Comparison of ENCODE assay signal across 1 cellular context in the genomic region with DNA sequence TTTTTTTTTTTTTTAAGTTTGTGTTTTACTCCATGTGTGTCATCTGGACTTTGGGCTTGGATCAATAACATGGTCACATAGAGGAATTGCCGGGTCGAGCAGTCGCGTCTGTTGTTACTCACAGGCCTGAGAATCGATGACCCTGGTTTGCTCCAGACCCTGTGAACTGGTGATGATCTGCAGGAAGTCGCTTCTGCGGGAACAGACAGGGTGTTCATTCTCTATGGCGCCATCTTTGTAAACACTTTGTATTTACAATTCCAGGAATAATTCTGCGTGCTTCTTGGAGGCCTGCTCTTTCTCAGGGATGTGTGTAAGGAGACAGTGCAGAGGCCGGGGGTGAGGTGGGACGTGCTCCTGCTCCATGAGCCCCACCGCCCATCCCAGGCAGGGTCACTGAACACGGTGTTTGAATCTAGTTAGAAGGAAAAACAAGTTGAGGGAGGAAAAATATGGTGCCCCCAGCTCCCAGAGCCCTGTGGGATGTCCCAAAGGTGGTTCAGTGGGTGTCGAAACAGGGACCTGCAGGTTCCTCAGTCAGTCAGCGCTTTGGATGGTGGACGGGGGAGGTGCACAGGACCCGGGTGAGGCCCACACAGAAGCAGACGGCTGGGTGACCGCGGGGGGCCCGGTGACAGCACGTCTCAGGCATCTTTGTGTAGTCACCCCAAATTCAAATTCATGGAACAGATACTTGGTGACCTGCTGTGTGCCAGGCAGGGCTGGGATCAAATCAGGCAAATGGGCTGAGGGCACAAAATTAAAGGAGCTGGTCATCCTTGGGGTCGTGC.
TF ChIP-seq lines count a peak whose summit lies in the region.

No MANE protein-coding gene starts in this region.

TF ChIP-seq in HepG2, 621 proteins besides CTCF, POLR2A, EP300 and RAD21 (continued from another document and continues in another):
- TF ChIP-seq, protein P1, sequence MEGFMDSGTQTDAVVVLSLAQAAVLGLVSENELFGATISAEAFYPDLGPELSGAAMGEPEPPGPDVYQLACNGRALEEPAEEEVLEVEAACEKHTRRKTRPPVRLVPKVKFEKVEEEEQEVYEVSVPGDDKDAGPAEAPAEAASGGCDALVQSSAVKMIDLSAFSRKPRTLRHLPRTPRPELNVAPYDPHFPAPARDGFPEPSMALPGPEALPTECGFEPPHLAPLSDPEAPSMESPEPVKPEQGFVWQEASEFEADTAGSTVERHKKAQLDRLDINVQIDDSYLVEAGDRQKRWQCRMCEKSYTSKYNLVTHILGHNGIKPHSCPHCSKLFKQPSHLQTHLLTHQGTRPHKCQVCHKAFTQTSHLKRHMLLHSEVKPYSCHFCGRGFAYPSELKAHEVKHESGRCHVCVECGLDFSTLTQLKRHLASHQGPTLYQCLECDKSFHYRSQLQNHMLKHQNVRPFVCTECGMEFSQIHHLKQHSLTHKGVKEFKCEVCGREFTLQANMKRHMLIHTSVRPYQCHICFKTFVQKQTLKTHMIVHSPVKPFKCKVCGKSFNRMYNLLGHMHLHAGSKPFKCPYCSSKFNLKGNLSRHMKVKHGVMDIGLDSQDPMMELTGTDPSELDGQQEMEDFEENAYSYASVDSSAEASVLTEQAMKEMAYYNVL (CRISPR knock-in tag; IDR thresholded peaks at IDR 0.05; ENCODE audit: borderline replicate concordance) = peak; percentile 73; the same call in 1 of the 2 replicates
- TF ChIP-seq ASH2L (IDR thresholded peaks at IDR 0.05; ENCODE audit: insufficient read length, low read depth, low read length) (peak; percentile 69), HMG20A (CRISPR knock-in tag; IDR thresholded peaks at IDR 0.05; ENCODE audit: borderline replicate concordance) (peak; percentile 80; the same call in 1 of the 2 replicates), ZBTB7A (CRISPR knock-in tag; IDR thresholded peaks at IDR 0.05) (peak; percentile 33; the same call in 1 of the 2 replicates), EZH2 (conservative IDR thresholded peaks at IDR 0.05; ENCODE audit: low read depth, low read length) (no peak), ARID4A (CRISPR knock-in tag; IDR thresholded peaks at IDR 0.05; ENCODE audit: borderline replicate concordance) (peak; percentile 69; the same call in 1 of the 2 replicates), ONECUT2 (CRISPR knock-in tag; IDR thresholded peaks at IDR 0.05) (peak; percentile 99), RNF2 (conservative IDR thresholded peaks at IDR 0.05; ENCODE audit: low read depth) (no peak), ZBTB20 (CRISPR knock-in tag; IDR thresholded peaks at IDR 0.05; ENCODE audit: borderline replicate concordance, low read depth) (peak; percentile 60; the same call in 1 of the 2 replicates), HIC2 (CRISPR knock-in tag; IDR thresholded peaks at IDR 0.05; ENCODE audit: low read depth) (no peak), ZNF350 (CRISPR knock-in tag; IDR thresholded peaks at IDR 0.05; ENCODE audit: borderline replicate concordance, low read depth) (peak; percentile 73), ZNF441 (CRISPR knock-in tag; IDR thresholded peaks at IDR 0.05; ENCODE audit: borderline replicate concordance) (peak; percentile 60; the same call in 1 of the 2 replicates), REL (CRISPR knock-in tag; conservative IDR thresholded peaks at IDR 0.05) (peak; percentile 44; the same call in 1 of the 2 replicates), CCAR2 (optimal IDR thresholded peaks at IDR 0.05; ENCODE audit: low read depth, low read length) (no peak), NBN (conservative IDR thresholded peaks at IDR 0.05) (no peak), HNRNPLL (IDR thresholded peaks at IDR 0.05; ENCODE audit: low read depth, low read length, poor library complexity, severe bottlenecking) (no peak), KAT2B (IDR thresholded peaks at IDR 0.05; ENCODE audit: borderline replicate concordance, low read depth, low read length) (peak; percentile 95), ZNF143 (CRISPR knock-in tag; IDR thresholded peaks at IDR 0.05) (no peak), SRF (IDR thresholded peaks at IDR 0.05; ENCODE audit: low read depth, low read length) (0 out of 2 replicates have a peak, but pooled peaks have one; percentile 7), ZSCAN5A (CRISPR knock-in tag; IDR thresholded peaks at IDR 0.05; ENCODE audit: borderline replicate concordance) (0 out of 2 replicates have a peak, but pooled peaks have one; percentile 31), MXD4 (CRISPR knock-in tag; IDR thresholded peaks at IDR 0.05) (0 out of 2 replicates have a peak, but pooled peaks have one; percentile 17), ZNF550 (CRISPR knock-in tag; IDR thresholded peaks at IDR 0.05; ENCODE audit: borderline replicate concordance) (no peak), HOXA5 (CRISPR knock-in tag; IDR thresholded peaks at IDR 0.05) (peak; percentile 78; the same call in 1 of the 2 replicates), RARA (CRISPR knock-in tag; IDR thresholded peaks at IDR 0.05) (peak; percentile 99), ZNF451 (CRISPR knock-in tag; IDR thresholded peaks at IDR 0.05) (no peak)
- TF ChIP-seq, protein P2, sequence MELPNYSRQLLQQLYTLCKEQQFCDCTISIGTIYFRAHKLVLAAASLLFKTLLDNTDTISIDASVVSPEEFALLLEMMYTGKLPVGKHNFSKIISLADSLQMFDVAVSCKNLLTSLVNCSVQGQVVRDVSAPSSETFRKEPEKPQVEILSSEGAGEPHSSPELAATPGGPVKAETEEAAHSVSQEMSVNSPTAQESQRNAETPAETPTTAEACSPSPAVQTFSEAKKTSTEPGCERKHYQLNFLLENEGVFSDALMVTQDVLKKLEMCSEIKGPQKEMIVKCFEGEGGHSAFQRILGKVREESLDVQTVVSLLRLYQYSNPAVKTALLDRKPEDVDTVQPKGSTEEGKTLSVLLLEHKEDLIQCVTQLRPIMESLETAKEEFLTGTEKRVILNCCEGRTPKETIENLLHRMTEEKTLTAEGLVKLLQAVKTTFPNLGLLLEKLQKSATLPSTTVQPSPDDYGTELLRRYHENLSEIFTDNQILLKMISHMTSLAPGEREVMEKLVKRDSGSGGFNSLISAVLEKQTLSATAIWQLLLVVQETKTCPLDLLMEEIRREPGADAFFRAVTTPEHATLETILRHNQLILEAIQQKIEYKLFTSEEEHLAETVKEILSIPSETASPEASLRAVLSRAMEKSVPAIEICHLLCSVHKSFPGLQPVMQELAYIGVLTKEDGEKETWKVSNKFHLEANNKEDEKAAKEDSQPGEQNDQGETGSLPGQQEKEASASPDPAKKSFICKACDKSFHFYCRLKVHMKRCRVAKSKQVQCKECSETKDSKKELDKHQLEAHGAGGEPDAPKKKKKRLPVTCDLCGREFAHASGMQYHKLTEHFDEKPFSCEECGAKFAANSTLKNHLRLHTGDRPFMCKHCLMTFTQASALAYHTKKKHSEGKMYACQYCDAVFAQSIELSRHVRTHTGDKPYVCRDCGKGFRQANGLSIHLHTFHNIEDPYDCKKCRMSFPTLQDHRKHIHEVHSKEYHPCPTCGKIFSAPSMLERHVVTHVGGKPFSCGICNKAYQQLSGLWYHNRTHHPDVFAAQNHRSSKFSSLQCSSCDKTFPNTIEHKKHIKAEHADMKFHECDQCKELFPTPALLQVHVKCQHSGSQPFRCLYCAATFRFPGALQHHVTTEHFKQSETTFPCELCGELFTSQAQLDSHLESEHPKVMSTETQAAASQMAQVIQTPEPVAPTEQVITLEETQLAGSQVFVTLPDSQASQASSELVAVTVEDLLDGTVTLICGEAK (IDR thresholded peaks at IDR 0.05) = no peak
- TF ChIP-seq, protein P2 (CRISPR knock-in tag; IDR thresholded peaks at IDR 0.05) = peak; percentile 59; the same call in 1 of the 2 replicates
- TF ChIP-seq, protein P3, sequence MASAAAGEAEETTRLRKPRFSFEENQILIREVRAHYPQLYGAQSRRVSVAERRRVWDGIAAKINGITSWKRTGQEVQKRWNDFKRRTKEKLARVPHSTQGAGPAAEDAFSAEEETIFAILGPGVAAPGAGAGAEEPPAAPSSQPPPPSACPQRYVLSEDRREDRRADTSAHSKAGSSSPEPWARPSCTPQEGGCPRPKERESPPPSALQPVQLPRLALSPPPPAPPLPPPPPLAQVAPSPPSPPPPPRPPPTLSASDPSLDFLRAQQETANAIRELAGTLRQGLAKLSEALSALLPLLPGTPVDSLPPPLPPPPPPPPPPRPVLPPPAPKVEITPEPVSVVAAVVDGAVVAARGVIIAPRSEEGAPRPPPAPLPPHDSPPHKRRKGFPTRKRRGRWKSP (CRISPR knock-in tag; IDR thresholded peaks at IDR 0.05) = peak; percentile 83; the same call in 1 of the 2 replicates
- TF ChIP-seq, protein P4, sequence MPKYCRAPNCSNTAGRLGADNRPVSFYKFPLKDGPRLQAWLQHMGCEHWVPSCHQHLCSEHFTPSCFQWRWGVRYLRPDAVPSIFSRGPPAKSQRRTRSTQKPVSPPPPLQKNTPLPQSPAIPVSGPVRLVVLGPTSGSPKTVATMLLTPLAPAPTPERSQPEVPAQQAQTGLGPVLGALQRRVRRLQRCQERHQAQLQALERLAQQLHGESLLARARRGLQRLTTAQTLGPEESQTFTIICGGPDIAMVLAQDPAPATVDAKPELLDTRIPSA (CRISPR knock-in tag; IDR thresholded peaks at IDR 0.05; ENCODE audit: borderline replicate concordance) = no peak
